Comparison of ENCODE assay signal across 11 cellular contexts in genomic region chr17:39607851-39608130, GRCh38. TPM values are rescaled to one million over a fixed set of nuclear protein-coding genes. Genes with fewer than 3 reads are reported as not detected.
DNase-seq lines count a peak whose midpoint lies in the region; ATAC-seq lines count a peak whose summit lies in the region.
"Had no signal": no experiment of that assay in that cellular context is flagged by ENCODE, and none has a peak within 500 bp of the region (broad histone marks: within the 10 kb centered on the region; RNA-seq: fewer than 3 reads in every experiment).

Gene NEUROD2, minus strand, starts transcription at chr17:39607920. Its CDS starts 1,321 bp downstream, at chr17:39606599.

- H3K14ac ChIP-seq in neuronal stem cell (ENCODE audit: low read length): peak within 1 kb of the TSS; percentile 21

- no peak within 1 kb of the TSS for H4K91ac ChIP-seq in neuronal stem cell (ENCODE audit: low read depth, low read length, poor library complexity)

- no peak within 1 kb of the TSS for H2BK120ac ChIP-seq in neuronal stem cell (ENCODE audit: low read depth, low read length)

- DNase-seq in neuronal stem cell (ENCODE audit: low spot score): no peak
- no peak for DNase-seq in hippocampal formation (lab: John Stamatoyannopoulos, UW)
- DNase-seq in NCI-H2227 treated with DMSO at 0.1 percent for 48 hours (lab: John Stamatoyannopoulos, UW): no peak
- DNase-seq: COR-L47; ovary; stimulated activated CD4-positive, alpha-beta T cell treated with anti-CD3 and anti-CD28 coated beads, Interleukin-4, amount 100 ng/mL, for 1 hour had no signal

- no peak within 1 kb of the TSS for H3K9ac ChIP-seq in BLaER1 treated with 17β-estradiol and CSF1 and Interleukin-3, amounts not matched to agents 10 nM and 100 nM
- H3K9ac ChIP-seq in neuronal stem cell (ENCODE audit: low read depth, low read length, poor library complexity): no peak within 1 kb of the TSS

- peak within 1 kb of the TSS; percentile 65 for H3K23ac ChIP-seq in neuronal stem cell (ENCODE audit: low read depth, low read length, poor library complexity)

- H3K4me3 ChIP-seq in BLaER1 treated with 17β-estradiol and CSF1 and Interleukin-3, amounts not matched to agents 10 nM and 100 nM: peak within 1 kb of the TSS in 4 of 10 experiments; percentile 10 to 38 (median 32); a peak in 6 of 20 replicates
- H3K4me3 ChIP-seq in neuronal stem cell (ENCODE audit: low read length in 2 of 2): no peak within 1 kb of the TSS
- H3K4me3 ChIP-seq: ovary had no signal

- peak within 1 kb of the TSS in 2 of 3 donors; percentile 54 to 80 for H3K27ac Mint-ChIP-seq in IgD-negative memory B cell

- ATAC-seq in HG03457 (IDR thresholded peaks at IDR 0.05; ENCODE audit: unreplicated experiment): no peak
- ATAC-seq in GM21423 (IDR thresholded peaks at IDR 0.05; ENCODE audit: unreplicated experiment): no peak

- peak within 1 kb of the TSS in 2 of 4 donors; percentile 72 to 81 for H3K4me3 Mint-ChIP-seq in IgD-negative memory B cell

- H2BK5ac ChIP-seq in neuronal stem cell (ENCODE audit: low read length): no peak within 1 kb of the TSS

- peak within 1 kb of the TSS; percentile 66 for H2AFZ ChIP-seq in neuronal stem cell (ENCODE audit: low read length)

- H2BK15ac ChIP-seq in neuronal stem cell (ENCODE audit: low read length): no peak within 1 kb of the TSS

- no peaks in the 10 kb centered on the region for H3K9me3 Mint-ChIP-seq in IgD-negative memory B cell

- H2BK12ac ChIP-seq in neuronal stem cell (ENCODE audit: low read length): no peak within 1 kb of the TSS

- H3K27me3 ChIP-seq in BLaER1 treated with 17β-estradiol and CSF1 and Interleukin-3, amounts not matched to agents 10 nM and 100 nM: peaks cover 71 to 89% (median 73%) of the 10 kb centered on the region in 11 experiments
- H3K27me3 ChIP-seq in neuronal stem cell (ENCODE audit: control insufficient read depth in 3 of 3, insufficient read depth in 3 of 3, low read depth in 1 of 3, low read length in 3 of 3): peaks cover 47 to 95% (median 75%) of the 10 kb centered on the region in 3 experiments

- H3K4me1 Mint-ChIP-seq in IgD-negative memory B cell: peaks cover 9 to 14% (median 9%) of the 10 kb centered on the region in 3 donors

- peaks cover 0 to 18% (median 10%) of the 10 kb centered on the region in 10 experiments; a peak in 11 of 20 replicates for H3K4me1 ChIP-seq in BLaER1 treated with 17β-estradiol and CSF1 and Interleukin-3, amounts not matched to agents 10 nM and 100 nM
- H3K4me1 ChIP-seq in neuronal stem cell (ENCODE audit: control insufficient read depth in 2 of 2, insufficient read depth in 1 of 2, low read depth in 1 of 2, low read length in 2 of 2): peaks cover 5 to 8% of the 10 kb centered on the region in 2 donors

- peaks cover 0 to 45% (median 23%) of the 10 kb centered on the region in 11 experiments; a peak in 19 of 22 replicates for H4K20me1 ChIP-seq in BLaER1 treated with 17β-estradiol and CSF1 and Interleukin-3, amounts not matched to agents 10 nM and 100 nM

- H3K27me3 Mint-ChIP-seq in IgD-negative memory B cell: peaks cover 49% of the 10 kb centered on the region

- H3K4me2 ChIP-seq in BLaER1 treated with 17β-estradiol and CSF1 and Interleukin-3, amounts not matched to agents 10 nM and 100 nM: peak within 1 kb of the TSS in 6 of 11 experiments; percentile 30 to 62 (median 56); a peak in 10 of 22 replicates
- peak within 1 kb of the TSS; percentile 49 for H3K4me2 ChIP-seq in neuronal stem cell (ENCODE audit: insufficient read depth, low read length, poor library complexity, severe bottlenecking)

- no CpG with 5 or more reads among the region's 20 CpGs for WGBS in neuronal stem cell (ENCODE audit: extremely low coverage in 2 of 2, insufficient read length in 2 of 2, insufficient replicate concordance in 1 of 2), 2 donors

- no peaks in the 10 kb centered on the region for H3K9me3 ChIP-seq in BLaER1 treated with 17β-estradiol and CSF1 and Interleukin-3, amounts not matched to agents 10 nM and 100 nM (replicated peaks in 1 of 11)
- peaks cover 0 to 3% of the 10 kb centered on the region in 2 donors for H3K9me3 ChIP-seq in neuronal stem cell (replicated peaks in 1 of 2; ENCODE audit: control insufficient read depth in 2 of 2, insufficient read depth in 1 of 2, low read depth in 1 of 2, low read length in 2 of 2)
- H3K9me3 ChIP-seq: ovary had no signal

- no peak within 1 kb of the TSS for H3K4ac ChIP-seq in neuronal stem cell (ENCODE audit: low read length)

- H3K27ac ChIP-seq in BLaER1 treated with 17β-estradiol and CSF1 and Interleukin-3, amounts not matched to agents 10 nM and 100 nM: no peak within 1 kb of the TSS
- H3K27ac ChIP-seq in cingulate gyrus (ENCODE audit: low read depth, low read length): peak within 1 kb of the TSS; percentile 54
- no peak within 1 kb of the TSS for H3K27ac ChIP-seq in neuronal stem cell (replicated peaks; ENCODE audit: low read length)
- H3K27ac ChIP-seq: ovary had no signal

- H2AK5ac ChIP-seq in neuronal stem cell (ENCODE audit: low read depth, low read length): peak within 1 kb of the TSS; percentile 28

- H3K79me1 ChIP-seq in neuronal stem cell (ENCODE audit: low read depth, low read length): peaks cover 7% of the 10 kb centered on the region

- H3K18ac ChIP-seq in neuronal stem cell (ENCODE audit: low read length): peak within 1 kb of the TSS; percentile 71

- no peak within 1 kb of the TSS for H4K8ac ChIP-seq in neuronal stem cell (ENCODE audit: low read depth, low read length)

- no peaks in the 10 kb centered on the region for H3K36me3 Mint-ChIP-seq in IgD-negative memory B cell

- no peaks in the 10 kb centered on the region for H3K36me3 ChIP-seq in BLaER1 treated with 17β-estradiol and CSF1 and Interleukin-3, amounts not matched to agents 10 nM and 100 nM
- no peaks in the 10 kb centered on the region for H3K36me3 ChIP-seq in neuronal stem cell (replicated peaks in 1 of 2; ENCODE audit: control insufficient read depth in 2 of 2, insufficient read depth in 2 of 2, low read length in 2 of 2)
- H3K36me3 ChIP-seq: ovary had no signal

RNA-seq across cellular contexts. Expression of gene NEUROD2, which starts in this region (rescaled TPM):
- polyA plus RNA-seq in IgD-negative memory B cell: not detected
- not detected for polyA plus RNA-seq in neuronal stem cell (2013, experiment 1 of 2)
- not detected for polyA plus RNA-seq in neuronal stem cell (2013, experiment 2 of 2)
- polyA plus RNA-seq: ovary had no signal
